19 cellular contexts compared by ENCODE assay signal in the genomic region with DNA sequence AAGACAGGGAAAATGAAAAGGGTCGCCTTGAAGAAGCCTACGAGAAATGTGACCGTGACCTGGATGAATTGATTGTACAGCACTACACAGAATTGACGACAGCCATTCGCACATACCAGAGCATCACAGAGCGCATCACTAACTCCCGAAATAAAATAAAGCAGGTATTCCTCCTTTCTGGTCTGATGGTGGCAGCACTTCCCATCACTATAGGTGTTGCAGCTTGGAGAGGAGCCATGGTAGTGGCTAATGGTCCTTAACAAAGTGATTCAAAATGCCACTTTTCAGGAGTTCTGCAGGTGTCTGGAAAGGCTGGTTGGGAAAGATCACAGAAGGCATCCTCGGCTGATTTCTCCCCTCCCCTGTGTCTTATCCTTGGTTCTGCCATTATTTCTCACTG. TPM values are rescaled to one million over a fixed set of nuclear protein-coding genes. Genes with fewer than 3 reads are reported as not detected.
DNase-seq lines count a peak whose midpoint lies in the region; ATAC-seq, FAIRE-seq and TF ChIP-seq lines count a peak whose summit lies in the region.
"Had no signal": no experiment of that assay in that cellular context is flagged by ENCODE, and none has a peak within 500 bp of the region (broad histone marks: within the 10 kb centered on the region; RNA-seq: fewer than 3 reads in every experiment).

No MANE protein-coding gene starts in this region.

- H3K4me1 Mint-ChIP-seq in GM23338 = peaks cover 5% of the 10 kb centered on the region; the same call in 2 of the 3 replicates

- H3K9me3 ChIP-seq in Loucy (ENCODE audit: insufficient read depth, low read depth, low read length) = no peaks in the 10 kb centered on the region
- H3K9me3 ChIP-seq in kidney (ENCODE audit: control insufficient read depth in 1 of 2, low read length in 2 of 2) = no peaks in the 10 kb centered on the region
- H3K9me3 ChIP-seq in upper lobe of left lung = no peaks in the 10 kb centered on the region
- H3K9me3 ChIP-seq: ascending aorta, heart right ventricle, mucosa of descending colon had no signal

- WGBS in upper lobe of left lung, 2 donors = 96 to 98% methylated on average over 8 of the region's 8 CpGs

- H3K79me2 ChIP-seq in GM23338 (replicated peaks; ENCODE audit: insufficient read depth) = peaks cover 3% of the 10 kb centered on the region; the same call in 1 of the 2 replicates
- H3K79me2 ChIP-seq in Loucy (ENCODE audit: insufficient read depth, low read length) = peaks cover 5% of the 10 kb centered on the region; the same call in 1 of the 2 replicates

- no peak for TF ChIP-seq EP300 in upper lobe of left lung (IDR thresholded peaks at IDR 0.05)

- H3K4me3 Mint-ChIP-seq in GM23338 = no peak overlapping the region
- H3K4me3 Mint-ChIP-seq: IgD-negative memory B cell had no signal

- H3K36me3 ChIP-seq in GM23338 (ENCODE audit: insufficient read depth) (peaks cover 6% of the 10 kb centered on the region; the same call in 1 of the 2 replicates), Loucy (ENCODE audit: insufficient read depth, low read length) (peaks cover 37% of the 10 kb centered on the region; the same call in 1 of the 2 replicates), kidney (ENCODE audit: control insufficient read depth in 1 of 2, insufficient read depth in 2 of 2, low read length in 2 of 2) (peaks cover 6 to 26% of the 10 kb centered on the region in 2 donors), upper lobe of left lung (peaks cover 0 to 32% (median 6%) of the 10 kb centered on the region in 4 donors)

- H3K4me1 ChIP-seq in GM23338 (ENCODE audit: insufficient read depth) = peaks cover 7% of the 10 kb centered on the region; the same call in 1 of the 2 replicates
- no peaks in the 10 kb centered on the region for H3K4me1 ChIP-seq in Loucy (ENCODE audit: insufficient read depth, low read length, poor library complexity, severe bottlenecking)
- no peaks in the 10 kb centered on the region for H3K4me1 ChIP-seq in kidney (ENCODE audit: control insufficient read depth in 1 of 2, insufficient read depth in 1 of 2, low read depth in 1 of 2, low read length in 2 of 2)
- no peaks in the 10 kb centered on the region for H3K4me1 ChIP-seq in upper lobe of left lung
- H3K4me1 ChIP-seq: ascending aorta had no signal

- H3K27me3 Mint-ChIP-seq in GM23338 (ENCODE audit: insufficient read depth, low read depth, poor library complexity) = no peaks in the 10 kb centered on the region
- H3K27me3 Mint-ChIP-seq: IgD-negative memory B cell had no signal

- DNase-seq in GM23338 (ENCODE audit: low spot score) (peak; percentile 55), kidney (no peak), dorsolateral prefrontal cortex (no peak), upper lobe of left lung (no peak)
- DNase-seq: activated CD8-positive, alpha-beta memory T cell treated with anti-CD3 and anti-CD28 coated beads, Interleukin-2, amount 50 U/mL, for 4 hours; GOT3; heart right ventricle; left cardiac atrium; mucosa of descending colon; NCI-H1436; NCI-H510A treated with DMSO at 0.1 percent for 48 hours; stimulated activated CD4-positive, alpha-beta T cell treated with anti-CD3 and anti-CD28 coated beads, Interleukin-4, amount 100 ng/mL, for 4 hours had no signal

- no peak overlapping the region for H3K27ac Mint-ChIP-seq in GM23338
- H3K27ac Mint-ChIP-seq: IgD-negative memory B cell had no signal

- H3K27me3 ChIP-seq in GM23338 (ENCODE audit: insufficient read depth) (no peaks in the 10 kb centered on the region), Loucy (ENCODE audit: insufficient read depth, low read length, poor library complexity, severe bottlenecking) (no peaks in the 10 kb centered on the region), dorsolateral prefrontal cortex (no peaks in the 10 kb centered on the region), upper lobe of left lung (no peaks in the 10 kb centered on the region)
- H3K27me3 ChIP-seq: ascending aorta, heart right ventricle had no signal

- H3K9me2 ChIP-seq in GM23338 (ENCODE audit: insufficient read depth) (no peaks in the 10 kb centered on the region), Loucy (replicated peaks; ENCODE audit: low read depth, low read length) (no peaks in the 10 kb centered on the region)

- no peaks in the 10 kb centered on the region for H3K9me3 Mint-ChIP-seq in GM23338

- H3K4me2 ChIP-seq in GM23338 (no peak overlapping the region), Loucy (ENCODE audit: low read depth, low read length, poor library complexity, severe bottlenecking) (no peak overlapping the region)

- no peak for FAIRE-seq in kidney (lab: Jason Lieb, UNC)
- FAIRE-seq: GM12892 had no signal

- peak; percentile 86 for ATAC-seq in GM23338
- peak; percentile 37; the same call in 1 of the 3 replicates for ATAC-seq in SK-N-SH treated with all-trans-retinoic acid at 6 μM for 48 hours
- no peak for ATAC-seq in HG02840 (IDR thresholded peaks at IDR 0.05; ENCODE audit: low FRiP score, unreplicated experiment)
- no peak for ATAC-seq in upper lobe of left lung (ENCODE audit: low FRiP score in 2 of 2)
- ATAC-seq: activated CD4-positive, CD25-positive, alpha-beta regulatory T cell treated with anti-CD3 and anti-CD28 coated beads, Interleukin-2, amount 50 U/mL, for 24 hours; heart right ventricle; left cardiac atrium; mucosa of descending colon had no signal

- H3K36me3 Mint-ChIP-seq in GM23338 (ENCODE audit: low read depth) = peaks cover 41% of the 10 kb centered on the region

- H3K9ac ChIP-seq in Loucy (ENCODE audit: low read depth, low read length, poor library complexity, severe bottlenecking) (no peak overlapping the region), kidney (ENCODE audit: low read length in 2 of 2) (no peak overlapping the region)

- H4K20me1 ChIP-seq in GM23338 (replicated peaks; ENCODE audit: insufficient read depth) (0 out of 2 replicates have a peak, but pooled peaks cover 11% of the 10 kb centered on the region), Loucy (ENCODE audit: insufficient read depth, low read length, poor library complexity, severe bottlenecking) (no peaks in the 10 kb centered on the region)

- intact Hi-C loops in kidney (cut with DNase I) = no loop called here
- intact Hi-C loops in dorsolateral prefrontal cortex (cut with DNase I) = no loop called here

- H2AFZ ChIP-seq in GM23338 (no peak overlapping the region), Loucy (ENCODE audit: low read length) (no peak overlapping the region)

- no peaks in the 10 kb centered on the region for H3F3A ChIP-seq in GM23338 (replicated peaks; ENCODE audit: low read depth)
- no peaks in the 10 kb centered on the region for H3F3A ChIP-seq in Loucy (ENCODE audit: low read depth)

- no peak for TF ChIP-seq POLR2A in upper lobe of left lung (IDR thresholded peaks at IDR 0.05)

- peak; percentile 50 to 79 for TF ChIP-seq CTCF in GM23338 (conservative IDR thresholded peaks at IDR 0.05; ENCODE audit: low read depth in 2 of 2)
- peak; percentile 51 for TF ChIP-seq CTCF in Loucy (conservative IDR thresholded peaks at IDR 0.05; ENCODE audit: low read length)
- TF ChIP-seq CTCF in kidney (IDR thresholded peaks at IDR 0.05; ENCODE audit: borderline replicate concordance, extremely low read depth, insufficient read depth) = peak; percentile 25
- TF ChIP-seq CTCF in dorsolateral prefrontal cortex (IDR thresholded peaks at IDR 0.05 in 54 of 56, conservative IDR thresholded peaks at IDR 0.05 in 2 of 56; ENCODE audit: low read depth in 1 of 56, partially characterized antibody in 56 of 56) = no peak
- TF ChIP-seq CTCF in upper lobe of left lung (IDR thresholded peaks at IDR 0.05) = no peak

- no peak overlapping the region for H3K27ac ChIP-seq in GM23338 (ENCODE audit: low read depth)
- no peak overlapping the region for H3K27ac ChIP-seq in kidney (ENCODE audit: low read depth in 2 of 2, low read length in 2 of 2)
- H3K27ac ChIP-seq in dorsolateral prefrontal cortex = no peak overlapping the region
- no peak overlapping the region for H3K27ac ChIP-seq in upper lobe of left lung
- H3K27ac ChIP-seq: ascending aorta, heart right ventricle had no signal

- no peak overlapping the region for H3K4me3 ChIP-seq in GM23338
- H3K4me3 ChIP-seq in Loucy (ENCODE audit: low read length, poor library complexity, severe bottlenecking) = no peak overlapping the region
- H3K4me3 ChIP-seq in kidney (ENCODE audit: low read length in 2 of 2) = no peak overlapping the region
- no peak overlapping the region for H3K4me3 ChIP-seq in dorsolateral prefrontal cortex
- H3K4me3 ChIP-seq in upper lobe of left lung = no peak overlapping the region
- H3K4me3 ChIP-seq: ascending aorta, heart right ventricle, mucosa of descending colon had no signal

TF ChIP-seq in SK-N-SH treated with all-trans-retinoic acid at 6 μM for 48 hours, 23 proteins besides CTCF, POLR2A, EP300 and RAD21:
- TF ChIP-seq GLIS3 (CRISPR knock-in tag; IDR thresholded peaks at IDR 0.05) = no peak

RNA-seq across cellular contexts. Expression of a gene that starts 22.1 kb away (rescaled TPM):
- 44.6 and 52.7 TPM in 2 replicates for total RNA-seq in GM23338 (2014; rRNA removed; shearing (Covaris generic))
- polyA plus RNA-seq in GM23338 (2016; fragmentation: Nextera tagmentation; extraction: Ambion mirVana) = 24.3 and 37.5 TPM in 2 replicates
- total RNA-seq in kidney = 78.7 TPM
- 22.8 TPM for polyA plus RNA-seq in kidney (ENCODE audit: insufficient read depth, low read depth, low replicate concordance)
- 100 to 1,000 TPM in 71 of 120 experiments, 10 to 100 TPM in 49; 57.4 to 138 (median 104) TPM for total RNA-seq in dorsolateral prefrontal cortex
- total RNA-seq in upper lobe of left lung = 100 to 1,000 TPM in 3 of 6 donors, 10 to 100 TPM in 3; 56.3 to 325 (median 99.4) TPM

Comparison
In these comparisons a context has a peak if more than half of its experiments do, and no peak if none do; other contexts are left out.
1. ATAC-seq: peak in GM23338 (single experiment) and SK-N-SH treated with all-trans-retinoic acid at 6 μM for 48 hours (single experiment); none in HG02840 (single experiment) and upper lobe of left lung (0 of 2).
2. CTCF ChIP-seq: peak in GM23338 (2 of 2), Loucy (single experiment) and kidney (single experiment); none in dorsolateral prefrontal cortex (0 of 56) and upper lobe of left lung (0 of 6).